8 cellular contexts compared by ENCODE assay signal in genomic region chr19:35869327-35870123, GRCh38. TPM values are rescaled to one million over a fixed set of nuclear protein-coding genes. Genes with fewer than 3 reads are reported as not detected.
DNase-seq lines count a peak whose midpoint lies in the region; ATAC-seq and TF ChIP-seq lines count a peak whose summit lies in the region.

No MANE protein-coding gene starts in this region.

- TF ChIP-seq POLR2A in ovary (IDR thresholded peaks at IDR 0.05) (no peak), upper lobe of left lung (IDR thresholded peaks at IDR 0.05) (no peak)

- no peak overlapping the region for H3K27ac ChIP-seq in SJCRH30
- no peak overlapping the region for H3K27ac ChIP-seq in ovary
- no peak overlapping the region for H3K27ac ChIP-seq in upper lobe of left lung

- ATAC-seq in GM18517 (IDR thresholded peaks at IDR 0.05; ENCODE audit: unreplicated experiment): peak; percentile 63
- ATAC-seq in upper lobe of left lung (ENCODE audit: low FRiP score in 2 of 2): peak; percentile 42 to 70
- no peak for ATAC-seq in GM18520 (IDR thresholded peaks at IDR 0.05; ENCODE audit: unreplicated experiment)

- H3K4me1 ChIP-seq in SJCRH30 (peaks cover 7% of the 10 kb centered on the region; the same call in 1 of the 2 replicates), ovary (ENCODE audit: insufficient read depth) (peaks cover 8% of the 10 kb centered on the region), upper lobe of left lung (peaks cover 16 to 26% (median 22%) of the 10 kb centered on the region in 4 donors)

- 0 to 1% (median 1%) methylated on average over 39 to 51 of the region's 51 CpGs for WGBS in ovary, 3 donors
- WGBS in upper lobe of left lung, 2 donors: 3% methylated on average over 21 to 47 of the region's 51 CpGs

- TF ChIP-seq CTCF in ovary (IDR thresholded peaks at IDR 0.05) (no peak), upper lobe of left lung (IDR thresholded peaks at IDR 0.05) (no peak)

- peak overlapping the region; percentile 64 for H3K4me3 ChIP-seq in SJCRH30
- H3K4me3 ChIP-seq in ovary: no peak overlapping the region
- peak overlapping the region in 2 of 4 donors; percentile 9 to 21 for H3K4me3 ChIP-seq in upper lobe of left lung

- intact Hi-C loops in ovary (cut with DNase I): no loop called here

- H3K9me3 ChIP-seq in SJCRH30 (replicated peaks) (no peaks in the 10 kb centered on the region), ovary (no peaks in the 10 kb centered on the region), upper lobe of left lung (no peaks in the 10 kb centered on the region)

- H3K36me3 ChIP-seq in SJCRH30: no peaks in the 10 kb centered on the region
- H3K36me3 ChIP-seq in ovary: no peaks in the 10 kb centered on the region
- H3K36me3 ChIP-seq in upper lobe of left lung: no peaks in the 10 kb centered on the region

- H3K27me3 ChIP-seq in SJCRH30: 0 out of 2 replicates have a peak, but pooled peaks cover 7% of the 10 kb centered on the region
- H3K27me3 ChIP-seq in ovary: no peaks in the 10 kb centered on the region
- H3K27me3 ChIP-seq in upper lobe of left lung: peaks cover 0 to 30% (median 10%) of the 10 kb centered on the region in 4 donors

- DNase-seq in MV-4-11 (lab: John Stamatoyannopoulos, UW) (peak; percentile 97), SJCRH30 (peak; percentile 80 to 85), foreskin melanocyte (peak; percentile 56), ovary (peak; percentile 21 to 61 (median 44)), upper lobe of left lung (peak; percentile 74 to 92)
- peak; percentile 46 for DNase-seq in activated gamma-delta T cell treated with anti-CD3 and anti-CD28 coated beads, Interleukin-2, amount 50 U/mL, for 16 hours (ENCODE audit: low read depth)

- TF ChIP-seq EP300 in ovary (IDR thresholded peaks at IDR 0.05) (no peak), upper lobe of left lung (IDR thresholded peaks at IDR 0.05) (no peak)

RNA-seq across cellular contexts. Expression of gene APLP1, which starts 1.2 kb away (rescaled TPM):
- 32.1 and 32.7 TPM in 2 replicates for total RNA-seq in SJCRH30 (2014; rRNA removed; shearing (Covaris generic))
- total RNA-seq in ovary (10 to 100 TPM in 1 of 7 donors, 1 to 10 TPM in 3, under 1 TPM in 3; 0.55 to 10.1 (median 1.5) TPM), upper lobe of left lung (10 to 100 TPM in 1 of 6 donors, 1 to 10 TPM in 4, not detected in 1; 1.5 to 22.8 (median 5.2) TPM)
- polyA plus RNA-seq in ovary: 1 to 10 TPM; 1.6 to 3.0 TPM

RNA-seq across cellular contexts. Expression of gene KIRREL2, which starts 12.8 kb away (rescaled TPM):
- total RNA-seq in SJCRH30 (2014; rRNA removed; shearing (Covaris generic)): not detected in 2 replicates
- total RNA-seq in ovary (under 1 TPM in 2 of 7 donors, not detected in 5; 0.12 to 0.15 TPM), upper lobe of left lung (under 1 TPM in 1 of 6 donors, not detected in 5; 0.07 TPM)
- under 1 TPM; 0.02 to 0.05 TPM for polyA plus RNA-seq in ovary

RNA-seq across cellular contexts. Expression of gene NPHS1, which starts 17.2 kb away (rescaled TPM):
- total RNA-seq in SJCRH30 (2014; rRNA removed; shearing (Covaris generic)): not detected in 2 replicates
- 1 to 10 TPM in 1 of 7 donors, under 1 TPM in 1, not detected in 5; 0.12 to 1.0 TPM for total RNA-seq in ovary
- under 1 TPM in 1 of 2 donors, not detected in 1; 0.01 TPM for polyA plus RNA-seq in ovary
- total RNA-seq in upper lobe of left lung: not detected

RNA-seq across cellular contexts. Expression of gene NFKBID, which starts 30.8 kb away (rescaled TPM):
- 6.2 and 7.3 TPM in 2 replicates for total RNA-seq in SJCRH30 (2014; rRNA removed; shearing (Covaris generic))
- total RNA-seq in ovary (10 to 100 TPM; 10.4 to 23.7 (median 14.6) TPM), upper lobe of left lung (10 to 100 TPM in 5 of 6 donors, 1 to 10 TPM in 1; 8.8 to 65.0 (median 23.6) TPM)
- polyA plus RNA-seq in ovary: 1 to 10 TPM; 4.8 to 5.0 TPM

RNA-seq across cellular contexts. Expression of gene HCST, which starts 32.8 kb away (rescaled TPM):
- total RNA-seq in SJCRH30 (2014; rRNA removed; shearing (Covaris generic)): not detected in 2 replicates
- 1 to 10 TPM in 6 of 7 donors, under 1 TPM in 1; 0.92 to 6.3 (median 5.5) TPM for total RNA-seq in ovary
- polyA plus RNA-seq in ovary: 1 to 10 TPM; 8.5 to 9.2 TPM
- 10 to 100 TPM in 5 of 6 donors, not detected in 1; 10.2 to 40.8 (median 19.9) TPM for total RNA-seq in upper lobe of left lung

Comparison
In these comparisons a context has a peak if more than half of its experiments do, and no peak if none do; other contexts are left out.
1. DNase-seq: peak in every context shown above with its lines; median percentile 97 in MV-4-11; 83 in upper lobe of left lung; 82 in SJCRH30; 56 in foreskin melanocyte; 46 in activated gamma-delta T cell treated with anti-CD3 and anti-CD28 coated beads, Interleukin-2, amount 50 U/mL, for 16 hours; 44 in ovary.